Comparison of ENCODE assay signal across 12 cellular contexts in genomic region chr15:70083946-70084345, GRCh38. TPM values are rescaled to one million over a fixed set of nuclear protein-coding genes. Genes with fewer than 3 reads are reported as not detected.
DNase-seq lines count a peak whose midpoint lies in the region; ATAC-seq, FAIRE-seq and TF ChIP-seq lines count a peak whose summit lies in the region.
"Had no signal": no experiment of that assay in that cellular context is flagged by ENCODE, and none has a peak within 500 bp of the region (broad histone marks: within the 10 kb centered on the region; RNA-seq: fewer than 3 reads in every experiment).

No MANE protein-coding gene starts in this region.

- H3K4me1 ChIP-seq in H1 (replicated peaks in 1 of 4; ENCODE audit: control insufficient read depth in 3 of 4, insufficient read depth in 4 of 4, low read length in 3 of 4), result peaks cover 17 to 58% (median 50%) of the 10 kb centered on the region in 4 experiments
- H3K4me1 ChIP-seq: foreskin keratinocyte had no signal

- WGBS in H1 (ENCODE audit: extremely low coverage in 1 of 2, insufficient coverage in 1 of 2, insufficient read length in 1 of 2, insufficient replicate concordance in 2 of 2, low coverage in 1 of 2, low lambda C conversion rate in 2 of 2, missing lambda C conversion rate in 1 of 2), 2 experiments, result 82% methylated on average over 1 of the region's 1 CpG; no CpG with 5 or more reads in 1 of the 2 experiments

- H4K8ac ChIP-seq in H1 (ENCODE audit: extremely low read depth, insufficient read depth, low read length), result no peak overlapping the region

- no peak overlapping the region for H2BK120ac ChIP-seq in H1 (replicated peaks; ENCODE audit: low read depth, low read length)

- POLR2A ChIA-PET in H1 (lab: Charles Lee; ENCODE audit: partially characterized antibody), result interaction anchor here (8.8 kb wide), 1 partner anchor 14 kb away, joined by 136 read pairs; the partner anchor contains the start of gene TLE3

- in situ Hi-C loops in G401 (cut with HindIII; ENCODE audit: low sequenced_read_pairs), result no loop called here

- no peak overlapping the region for H3K23ac ChIP-seq in H1 (ENCODE audit: insufficient read length)

- no peak overlapping the region for H3K4me3 ChIP-seq in GM12864 (ENCODE audit: low read depth, low read length)
- peak overlapping the region in 3 of 4 experiments; percentile 17 to 40 (median 19); a peak in 3 of 8 replicates for H3K4me3 ChIP-seq in H1 (ENCODE audit: extremely low read depth in 1 of 4, insufficient read depth in 2 of 4, low read depth in 3 of 4, low read length in 4 of 4)

- no peak overlapping the region for H3K18ac ChIP-seq in H1 (ENCODE audit: extremely low read depth, low read length)

- H3K4ac ChIP-seq in H1 (replicated peaks; ENCODE audit: insufficient read length, low read depth, low read length), result no peak overlapping the region

- peak; percentile 77 for ATAC-seq in GM19452 (IDR thresholded peaks at IDR 0.05; ENCODE audit: unreplicated experiment)
- peak; percentile 70 for ATAC-seq in HG03460 (IDR thresholded peaks at IDR 0.05; ENCODE audit: unreplicated experiment)
- ATAC-seq in HG03378 (IDR thresholded peaks at IDR 0.05; ENCODE audit: unreplicated experiment), result no peak
- ATAC-seq: foreskin keratinocyte, left lobe of liver had no signal

- H3K9ac ChIP-seq in H1 (replicated peaks in 1 of 4; ENCODE audit: extremely low read depth in 1 of 4, low read depth in 3 of 4, low read length in 3 of 4), result no peak overlapping the region

- H3K4me2 ChIP-seq in H1 (ENCODE audit: insufficient read depth in 1 of 2, low read depth in 2 of 2, low read length in 2 of 2), result peak overlapping the region; percentile 63 to 68; a peak in 3 of 4 replicates

- no peak overlapping the region for H2BK15ac ChIP-seq in H1 (ENCODE audit: low read length)

- H3K56ac ChIP-seq in H1 (replicated peaks; ENCODE audit: insufficient read length, low read depth, low read length), result no peak overlapping the region

- FAIRE-seq in H1 (lab: Jason Lieb, UNC), result no peak

- no peak overlapping the region for H2BK5ac ChIP-seq in H1 (ENCODE audit: low read depth, low read length)

- peaks cover 19% of the 10 kb centered on the region; the same call in 1 of the 2 replicates for H3K79me1 ChIP-seq in H1 (ENCODE audit: low read depth, low read length)

- no peak overlapping the region for H2BK12ac ChIP-seq in H1 (ENCODE audit: low read depth, low read length)

- no peak overlapping the region for H2AFZ ChIP-seq in H1 (ENCODE audit: low read length)

- TF ChIP-seq EP300 in H1 (IDR thresholded peaks at IDR 0.05; ENCODE audit: borderline replicate concordance in 1 of 2, low read depth in 2 of 2, low read length in 2 of 2), result no peak

- H3K9me3 ChIP-seq in H1 (ENCODE audit: insufficient read depth in 2 of 2, low read depth in 1 of 2, low read length in 1 of 2), result no peaks in the 10 kb centered on the region

- H4K5ac ChIP-seq in H1 (ENCODE audit: insufficient read length, low read depth, low read length), result no peak overlapping the region

- H3K79me2 ChIP-seq in H1 (ENCODE audit: control insufficient read depth in 1 of 2, insufficient read depth in 2 of 2, low read length in 2 of 2), result peaks cover 24 to 92% of the 10 kb centered on the region in 2 experiments

- H4K91ac ChIP-seq in H1 (replicated peaks; ENCODE audit: insufficient read length, low read length), result no peak overlapping the region

- H3K36me3 ChIP-seq in H1 (ENCODE audit: control insufficient read depth in 2 of 4, insufficient read depth in 4 of 4, low read length in 3 of 4), result peaks cover 0 to 76% (median 5%) of the 10 kb centered on the region in 4 experiments; a peak in 7 of 8 replicates

- no peak overlapping the region for H2AK5ac ChIP-seq in H1 (ENCODE audit: low read depth, low read length)

- peaks cover 14 to 18% of the 10 kb centered on the region in 2 experiments for H4K20me1 ChIP-seq in H1 (replicated peaks in 1 of 2; ENCODE audit: control insufficient read depth in 1 of 2, insufficient read depth in 2 of 2, low read length in 2 of 2)

- H3K14ac ChIP-seq in H1 (ENCODE audit: insufficient read length), result no peak overlapping the region

- no peak overlapping the region for H2BK20ac ChIP-seq in H1 (ENCODE audit: low read length)

- TF ChIP-seq CTCF in GM12864 (IDR thresholded peaks at IDR 0.05; ENCODE audit: low read depth, low read length, missing control alignments) (no peak), H1 (IDR thresholded peaks at IDR 0.05; ENCODE audit: control extremely low read depth in 1 of 3, insufficient read depth in 1 of 3, low read depth in 1 of 3, low read length in 3 of 3) (no peak)

- no peak for TF ChIP-seq RAD21 in H1 (IDR thresholded peaks at IDR 0.05 in 1 of 2, conservative IDR thresholded peaks at IDR 0.05 in 1 of 2; ENCODE audit: low read depth in 2 of 2, low read length in 2 of 2)

- 0 out of 2 replicates have a peak overlapping the region, but pooled peaks have one; percentile 34 for H3K27ac ChIP-seq in H1 (ENCODE audit: low read depth, low read length)
- H3K27ac ChIP-seq: foreskin keratinocyte had no signal

- no peaks in the 10 kb centered on the region; the same call in 1 of the 2 replicates for H3K23me2 ChIP-seq in H1 (ENCODE audit: low read depth, low read length)

- TF ChIP-seq POLR2A in H1 (IDR thresholded peaks at IDR 0.05; ENCODE audit: control extremely low read depth in 1 of 2, low read depth in 2 of 2, low read length in 2 of 2), result no peak

- no peaks in the 10 kb centered on the region for H3K27me3 ChIP-seq in H1 (replicated peaks in 1 of 4; ENCODE audit: control insufficient read depth in 3 of 4, extremely low read depth in 1 of 4, insufficient read depth in 3 of 4, low read length in 3 of 4)
- H3K27me3 ChIP-seq: foreskin keratinocyte had no signal

- CTCF ChIA-PET in H1 (lab: Charles Lee; ENCODE audit: partially characterized antibody), result no interaction called here

- DNase-seq in GM12864 (ENCODE audit: low read depth) (peak; percentile 60), H1 (ENCODE audit: low read depth in 1 of 2, low spot score in 2 of 2) (no peak), retina (no peak), G401 (ENCODE audit: low spot score) (no peak), AG20443 (ENCODE audit: low spot score) (no peak)
- DNase-seq: dermis blood vessel endothelial cell; foreskin keratinocyte; stimulated activated CD8-positive, alpha-beta memory T cell treated with anti-CD3 and anti-CD28 coated beads, Interleukin-4, amount 100 ng/mL, for 48 hours had no signal

TF ChIP-seq in H1, 55 proteins besides CTCF, POLR2A, EP300 and RAD21:
- TF ChIP-seq SP1 (IDR thresholded peaks at IDR 0.05; ENCODE audit: low read depth, low read length) (no peak), NRF1 (IDR thresholded peaks at IDR 0.05; ENCODE audit: low read depth, low read length) (no peak), SIN3A (conservative IDR thresholded peaks at IDR 0.05 in 1 of 2, IDR thresholded peaks at IDR 0.05 in 1 of 2; ENCODE audit: low read depth in 1 of 2, low read length in 2 of 2) (no peak), BCL11A (IDR thresholded peaks at IDR 0.05; ENCODE audit: low read depth in 2 of 2, low read length in 2 of 2) (no peak), ATF2 (IDR thresholded peaks at IDR 0.05; ENCODE audit: low read length) (no peak), CREB1 (IDR thresholded peaks at IDR 0.05) (no peak), ASH2L (IDR thresholded peaks at IDR 0.05; ENCODE audit: low read length) (no peak), HDAC6 (IDR thresholded peaks at IDR 0.05; ENCODE audit: low read depth, low read length) (no peak), MAX (IDR thresholded peaks at IDR 0.05) (no peak), E2F6 (IDR thresholded peaks at IDR 0.05) (no peak), POLR2AphosphoS5 (IDR thresholded peaks at IDR 0.05; ENCODE audit: low read depth, low read length) (no peak), RXRA (IDR thresholded peaks at IDR 0.05; ENCODE audit: insufficient read depth, low read depth, low read length) (no peak), MAFK (IDR thresholded peaks at IDR 0.05; ENCODE audit: low read depth, low read length) (no peak)

RNA-seq across cellular contexts. Expression of gene TLE3, which starts 13.8 kb away (rescaled TPM):
- 61.2 and 67.5 TPM in 2 replicates for total RNA-seq in H1 (2021; fragmentation: NEBNext Ultra II Directional; extraction: Animal tissue kit (Norgen Biotek cat#: 25700))
- polyA plus RNA-seq in H1 (2011; rRNA removed), result 25.1 and 50.3 TPM in 2 replicates
- polyA plus RNA-seq in H1 (2011; cell fraction: cytosol; rRNA removed), result 33.9 TPM
- polyA plus RNA-seq in H1 (2011; cell fraction: nucleus; rRNA removed), result 74.7 TPM
- 51.9 to 54.9 TPM (median 54.2 TPM) in 4 replicates for polyA plus RNA-seq in H1 (2012, experiment 1 of 2)
- 50.8 TPM for polyA plus RNA-seq in H1 (2012, experiment 2 of 2)
- polyA plus RNA-seq in H1 (2013, experiment 1 of 2), result 27.6 TPM
- polyA plus RNA-seq in H1 (2013, experiment 2 of 2), result 25.2 TPM
- 68.7 and 75.5 TPM in 2 replicates for polyA minus RNA-seq in H1 (2011; rRNA and poly(A)+ RNA removed)
- polyA minus RNA-seq in H1 (2011; cell fraction: cytosol; rRNA and poly(A)+ RNA removed), result 62.8 TPM
- 101 TPM for polyA minus RNA-seq in H1 (2011; cell fraction: nucleus; rRNA and poly(A)+ RNA removed)
- total RNA-seq in G401 (2014; rRNA removed; shearing (Covaris generic)), result 34.6 and 36.0 TPM in 2 replicates
